Comparison of ENCODE assay signal across 6 cellular contexts in genomic region chr16:2734844-2735243, GRCh38. TPM values are rescaled to one million over a fixed set of nuclear protein-coding genes. Genes with fewer than 3 reads are reported as not detected.
"Had no signal": no experiment of that assay in that cellular context is flagged by ENCODE, and none has a peak within 500 bp of the region (broad histone marks: within the 10 kb centered on the region; RNA-seq: fewer than 3 reads in every experiment).

No MANE protein-coding gene starts in this region.

- H3K4me3 ChIP-seq: GM23248 had no signal

- H3K27ac Mint-ChIP-seq: IgD-negative memory B cell had no signal

- H3K9ac ChIP-seq: GM23248 had no signal

- H3K9me3 Mint-ChIP-seq: IgD-negative memory B cell had no signal

- H2AFZ ChIP-seq: GM23248 had no signal

- H3K27ac ChIP-seq: GM23248 had no signal

- DNase-seq: GOT3, H7, HCEC 1CT, KG1 had no signal

- H3K4me3 Mint-ChIP-seq: IgD-negative memory B cell had no signal

- H3K4me1 Mint-ChIP-seq: IgD-negative memory B cell had no signal

RNA-seq across cellular contexts. Expression of gene PRSS27, which starts 14.8 kb away (rescaled TPM):
- polyA plus RNA-seq: IgD-negative memory B cell had no signal

RNA-seq across cellular contexts. Expression of gene PRSS33, which starts 52.5 kb away (rescaled TPM):
- total RNA-seq: GM23248, H7 had no signal
- polyA plus RNA-seq: GM23248, IgD-negative memory B cell had no signal
